ENCODE assay signal across 7 cellular contexts in the genomic region with DNA sequence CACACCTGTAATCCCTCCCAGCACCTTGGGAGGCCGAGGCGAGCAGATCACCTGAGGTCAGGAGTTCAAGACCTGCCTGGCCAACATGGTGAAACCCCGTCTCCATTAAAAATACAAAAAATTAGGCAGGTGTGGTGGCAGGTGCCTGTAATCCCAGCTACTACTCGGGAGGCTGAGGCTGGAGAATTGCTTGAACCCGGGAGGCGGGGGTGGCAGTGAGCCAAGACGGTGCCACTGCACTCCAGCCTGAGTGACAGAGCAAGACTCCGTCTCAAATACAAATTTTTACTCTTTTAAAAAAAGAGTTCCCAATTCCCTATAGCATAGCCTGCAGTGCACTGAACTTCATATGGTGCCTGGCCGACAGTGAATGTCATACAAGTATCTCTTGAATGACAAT. TPM values are rescaled to one million over a fixed set of nuclear protein-coding genes. Genes with fewer than 3 reads are reported as not detected.
DNase-seq lines count a peak whose midpoint lies in the region; ATAC-seq, FAIRE-seq and TF ChIP-seq lines count a peak whose summit lies in the region.
"Not testable (repeated sequence)": the region's sequence is repeated elsewhere in the genome, so short reads cannot be mapped to it uniquely, and the experiment has no call there.

No MANE protein-coding gene starts in this region.

- POLR2A ChIA-PET in activated naive CD8-positive, alpha-beta T cell treated with anti-CD3 and anti-CD28 coated beads, Interleukin-2, amount 10 ng/mL, durations not matched to agents 7 days and 5 days (lab: Charles Lee) = interaction anchor here (2.5 kb wide), 1 partner anchor 9 kb away, joined by 10 read pairs; no protein-coding TSS in a partner anchor
- POLR2A ChIA-PET in HepG2 (lab: Yijun Ruan, JAX) = not testable (repeated sequence)

- H3K4me2 ChIP-seq in Loucy (ENCODE audit: low read depth, low read length, poor library complexity, severe bottlenecking) = peak overlapping the region; percentile 100
- peak overlapping the region; percentile 72 for H3K4me2 ChIP-seq in HepG2 (ENCODE audit: low read depth, low read length)
- H3K4me2 ChIP-seq in osteoblast (ENCODE audit: insufficient read depth, low read length) = peak overlapping the region; percentile 97

- H3K4me1 Mint-ChIP-seq in activated naive CD8-positive, alpha-beta T cell treated with anti-CD3 and anti-CD28 coated beads, Interleukin-2, amount 10 ng/mL, durations not matched to agents 7 days and 5 days = peaks cover 27% of the 10 kb centered on the region
- H3K4me1 Mint-ChIP-seq in endodermal cell = peaks cover 12% of the 10 kb centered on the region

- TF ChIP-seq POLR2A in HepG2 (IDR thresholded peaks at IDR 0.05; ENCODE audit: insufficient read depth in 1 of 2, low read depth in 2 of 2, low read length in 2 of 2) = not testable (repeated sequence)

- not testable (repeated sequence) for TF ChIP-seq CTCF in GM06990 (IDR thresholded peaks at IDR 0.05; ENCODE audit: insufficient read depth, low read length, poor library complexity, severe bottlenecking); Loucy (conservative IDR thresholded peaks at IDR 0.05; ENCODE audit: low read length); WI38 (IDR thresholded peaks at IDR 0.05; ENCODE audit: low read depth, low read length); endodermal cell (conservative IDR thresholded peaks at IDR 0.05); HepG2 (CRISPR knock-in tag; IDR thresholded peaks at IDR 0.05); osteoblast (IDR thresholded peaks at IDR 0.05; ENCODE audit: extremely low read depth, low read depth, low read length)

- not testable (repeated sequence) for H3K36me3 ChIP-seq in GM06990 (ENCODE audit: control insufficient read depth, insufficient read depth, low read length); Loucy (ENCODE audit: insufficient read depth, low read length); endodermal cell (ENCODE audit: control insufficient read depth, insufficient read depth, low read length); HepG2 (replicated peaks in 1 of 2; ENCODE audit: control insufficient read depth in 1 of 2, insufficient read depth in 2 of 2, low read length in 2 of 2); osteoblast (ENCODE audit: insufficient read depth, low read length)

- WGBS in endodermal cell (ENCODE audit: insufficient coverage in 1 of 2, insufficient read length in 1 of 2), 2 experiments = 91 to 99% methylated on average over 7 to 9 of the region's 9 CpGs
- WGBS in HepG2 (ENCODE audit: low lambda C conversion rate) = 63% methylated on average over 9 of the region's 9 CpGs

- H3K9me2 ChIP-seq in Loucy (replicated peaks; ENCODE audit: low read depth, low read length) = not testable (repeated sequence)

- not testable (repeated sequence) for H3K27ac ChIP-seq in endodermal cell (ENCODE audit: low read depth, low read length); HepG2 (ENCODE audit: extremely low read length, insufficient read depth, low read length); osteoblast (ENCODE audit: low read depth, low read length)

- in situ Hi-C loops in HepG2 (cut with HindIII; ENCODE audit: extremely low pct_ligation_motif_present, low pct_unique_long_range_greater_than_20kb) = not testable (repeated sequence)

- peaks cover 16% of the 10 kb centered on the region for H3K36me3 Mint-ChIP-seq in activated naive CD8-positive, alpha-beta T cell treated with anti-CD3 and anti-CD28 coated beads, Interleukin-2, amount 10 ng/mL, durations not matched to agents 7 days and 5 days
- H3K36me3 Mint-ChIP-seq in endodermal cell (ENCODE audit: low read depth) = not testable (repeated sequence)

- not testable (repeated sequence) for TF ChIP-seq RAD21 in HepG2 (CRISPR knock-in tag; IDR thresholded peaks at IDR 0.05)

- H3K4me3 ChIP-seq in GM06990 (replicated peaks; ENCODE audit: low read depth, low read length) (peak overlapping the region; percentile 77), Loucy (ENCODE audit: low read length, poor library complexity, severe bottlenecking) (peak overlapping the region; percentile 99), WI38 (ENCODE audit: low read depth, low read length) (peak overlapping the region; percentile 89), endodermal cell (ENCODE audit: low read length) (peak overlapping the region; percentile 99), HepG2 (replicated peaks in 1 of 3; ENCODE audit: insufficient read depth in 1 of 3, low read depth in 2 of 3, low read length in 3 of 3) (peak overlapping the region; percentile 79 to 98 (median 96)), osteoblast (ENCODE audit: insufficient read depth, low read length) (peak overlapping the region; percentile 29)

- ATAC-seq in activated naive CD8-positive, alpha-beta T cell treated with anti-CD3 and anti-CD28 coated beads, Interleukin-2, amount 10 ng/mL, durations not matched to agents 7 days and 5 days (ENCODE audit: low read depth); HepG2: not testable (repeated sequence)

- H3K4me3 Mint-ChIP-seq in activated naive CD8-positive, alpha-beta T cell treated with anti-CD3 and anti-CD28 coated beads, Interleukin-2, amount 10 ng/mL, durations not matched to agents 7 days and 5 days = peak overlapping the region; percentile 100
- H3K4me3 Mint-ChIP-seq in endodermal cell = peak overlapping the region; percentile 93

- peaks cover 77% of the 10 kb centered on the region for H3K79me2 ChIP-seq in Loucy (ENCODE audit: insufficient read depth, low read length)
- peaks cover 66% of the 10 kb centered on the region for H3K79me2 ChIP-seq in HepG2 (ENCODE audit: insufficient read depth, low read length)
- H3K79me2 ChIP-seq in osteoblast (ENCODE audit: insufficient read depth, low read length) = peaks cover 76% of the 10 kb centered on the region

- not testable (repeated sequence) for DNase-seq in GM06990 (ENCODE audit: extremely low read depth, insufficient read length); activated naive CD8-positive, alpha-beta T cell treated with anti-CD3 and anti-CD28 coated beads, Interleukin-2, amount 10 ng/mL, durations not matched to agents 7 days and 5 days; endodermal cell; HepG2 (ENCODE audit: low spot score); osteoblast (ENCODE audit: insufficient read length, low spot score, missing footprints)

- peaks cover 67% of the 10 kb centered on the region for H4K20me1 ChIP-seq in Loucy (ENCODE audit: insufficient read depth, low read length, poor library complexity, severe bottlenecking)
- not testable (repeated sequence) for H4K20me1 ChIP-seq in HepG2 (ENCODE audit: insufficient read depth, low read length)
- H4K20me1 ChIP-seq in osteoblast (ENCODE audit: insufficient read depth, low read length) = peaks cover 54% of the 10 kb centered on the region

- not testable (repeated sequence) for TF ChIP-seq EP300 in HepG2 (IDR thresholded peaks at IDR 0.05; ENCODE audit: low read depth in 2 of 2, low read length in 2 of 2); HepG2 (CRISPR knock-in tag; IDR thresholded peaks at IDR 0.05; ENCODE audit: borderline replicate concordance)

- not testable (repeated sequence) for H3K27ac Mint-ChIP-seq in activated naive CD8-positive, alpha-beta T cell treated with anti-CD3 and anti-CD28 coated beads, Interleukin-2, amount 10 ng/mL, durations not matched to agents 7 days and 5 days; endodermal cell

- not testable (repeated sequence) for FAIRE-seq in HepG2 (lab: Jason Lieb, UNC)

- CTCF ChIA-PET in HepG2 (lab: Yijun Ruan, JAX; ENCODE audit: low intra/inter-chr PET ratio, low total read pairs) = not testable (repeated sequence)

- not testable (repeated sequence) for H3K9me3 Mint-ChIP-seq in activated naive CD8-positive, alpha-beta T cell treated with anti-CD3 and anti-CD28 coated beads, Interleukin-2, amount 10 ng/mL, durations not matched to agents 7 days and 5 days; endodermal cell

- not testable (repeated sequence) for H3K9me3 ChIP-seq in Loucy (ENCODE audit: insufficient read depth, low read depth, low read length); endodermal cell (ENCODE audit: control insufficient read depth, low read length); HepG2 (ENCODE audit: low read length); osteoblast (ENCODE audit: low read depth, low read length)

- H3K4me1 ChIP-seq in Loucy (ENCODE audit: insufficient read depth, low read length, poor library complexity, severe bottlenecking) = peaks cover 53% of the 10 kb centered on the region
- not testable (repeated sequence) for H3K4me1 ChIP-seq in endodermal cell (ENCODE audit: control insufficient read depth, insufficient read depth, low read length)
- H3K4me1 ChIP-seq in HepG2 (ENCODE audit: insufficient read depth, low read length) = peaks cover 34% of the 10 kb centered on the region
- peaks cover 22% of the 10 kb centered on the region for H3K4me1 ChIP-seq in osteoblast (ENCODE audit: insufficient read depth, low read length)

- intact Hi-C loops in HepG2 (cut with micrococcal nuclease; ENCODE audit: unreplicated experiment) = loop anchor here (5.0 kb wide), 1 partner anchor 67 kb away; no protein-coding TSS in a partner anchor

- not testable (repeated sequence) for H3K27me3 Mint-ChIP-seq in activated naive CD8-positive, alpha-beta T cell treated with anti-CD3 and anti-CD28 coated beads, Interleukin-2, amount 10 ng/mL, durations not matched to agents 7 days and 5 days; endodermal cell (ENCODE audit: insufficient read depth)

- not testable (repeated sequence) for H2AFZ ChIP-seq in Loucy (ENCODE audit: low read length); HepG2 (ENCODE audit: low read length); osteoblast (ENCODE audit: low read length)

- H3K9ac ChIP-seq in Loucy (ENCODE audit: low read depth, low read length, poor library complexity, severe bottlenecking) (peak overlapping the region; percentile 84), HepG2 (ENCODE audit: insufficient read depth, low read depth, low read length) (peak overlapping the region; percentile 92)
- H3K9ac ChIP-seq in endodermal cell (ENCODE audit: extremely low read depth, low read length, poor library complexity, severe bottlenecking) = not testable (repeated sequence)

- not testable (repeated sequence) for H3F3A ChIP-seq in Loucy (ENCODE audit: low read depth)

- H3K27me3 ChIP-seq in GM06990 (replicated peaks; ENCODE audit: control insufficient read depth, insufficient read depth, low read length); Loucy (ENCODE audit: insufficient read depth, low read length, poor library complexity, severe bottlenecking); endodermal cell (ENCODE audit: control insufficient read depth, insufficient read depth, low read length, poor library complexity, severe bottlenecking); HepG2 (ENCODE audit: control insufficient read depth in 1 of 2, insufficient read depth in 2 of 2, low read length in 2 of 2); osteoblast (ENCODE audit: insufficient read depth, low read length): not testable (repeated sequence)

- not testable (repeated sequence) for BruUV-seq in HepG2 (replicated peaks; lab: Mats Ljungman, UMichigan)

RNA-seq across cellular contexts. Expression of a gene that starts 2.4 kb away (rescaled TPM):
- total RNA-seq in activated naive CD8-positive, alpha-beta T cell treated with anti-CD3 and anti-CD28 coated beads, Interleukin-2, amount 10 ng/mL, durations not matched to agents 7 days and 5 days = 10 to 100 TPM; 43.2 to 46.8 TPM
- 10 to 100 TPM; 70.1 to 70.6 TPM for total RNA-seq in endodermal cell
- 49.2 TPM for polyA plus RNA-seq in endodermal cell (2013, experiment 1 of 2)
- polyA plus RNA-seq in endodermal cell (2013, experiment 2 of 2) = 48.9 TPM
- total RNA-seq in HepG2 (2016; rRNA removed; fragmentation: Illumina TruSeq; extraction: Trizol) = 51.3 and 69.9 TPM in 2 replicates
- total RNA-seq in HepG2 (2016; cell fraction: cytosol; rRNA removed; fragmentation: Illumina TruSeq; extraction: Trizol; ENCODE audit: low read depth) = 29.6 and 29.8 TPM in 2 replicates
- 50.2 and 74.8 TPM in 2 replicates for total RNA-seq in HepG2 (2016; cell fraction: insoluble cytoplasmic fraction; rRNA removed; fragmentation: Illumina TruSeq; extraction: Trizol)
- total RNA-seq in HepG2 (2016; cell fraction: membrane; rRNA removed; fragmentation: Illumina TruSeq; extraction: Trizol) = 43.1 and 50.1 TPM in 2 replicates
- 44.2 and 48.1 TPM in 2 replicates for total RNA-seq in HepG2 (2016; cell fraction: nucleus; rRNA removed; fragmentation: Illumina TruSeq; extraction: Trizol)
- 15.0 and 20.5 TPM in 2 replicates for polyA plus RNA-seq in HepG2 (2011; rRNA removed)
- 9.4 and 15.8 TPM in 2 replicates for polyA plus RNA-seq in HepG2 (2011; cell fraction: cytosol; rRNA removed)
- polyA plus RNA-seq in HepG2 (2011; cell fraction: nucleus; rRNA removed) = 9.0 and 10.7 TPM in 2 replicates
- polyA plus RNA-seq in HepG2 (2012) = 20.6 and 22.4 TPM in 2 replicates
- polyA plus RNA-seq in HepG2 (2016; cell fraction: cytosol; fragmentation: Illumina TruSeq; extraction: Trizol; ENCODE audit: low read depth) = 12.9 and 14.0 TPM in 2 replicates
- polyA plus RNA-seq in HepG2 (2016; cell fraction: insoluble cytoplasmic fraction; fragmentation: Illumina TruSeq; extraction: Trizol; ENCODE audit: low read depth) = 55.5 and 57.5 TPM in 2 replicates
- 28.6 and 30.4 TPM in 2 replicates for polyA plus RNA-seq in HepG2 (2016; cell fraction: membrane; fragmentation: Illumina TruSeq; extraction: Trizol; ENCODE audit: low read depth)
- polyA plus RNA-seq in HepG2 (2016; cell fraction: nucleus; fragmentation: Illumina TruSeq; extraction: Trizol; ENCODE audit: insufficient read depth, low read depth) = 26.9 and 28.0 TPM in 2 replicates
- 18.7 and 51.1 TPM in 2 replicates for polyA minus RNA-seq in HepG2 (2011; rRNA and poly(A)+ RNA removed; ENCODE audit: low replicate concordance)
- polyA minus RNA-seq in HepG2 (2011; cell fraction: cytosol; rRNA and poly(A)+ RNA removed) = 22.5 and 23.4 TPM in 2 replicates
- polyA minus RNA-seq in HepG2 (2011; cell fraction: nucleus; rRNA and poly(A)+ RNA removed) = 118 and 125 TPM in 2 replicates
- 64.8 and 73.1 TPM in 2 replicates for total RNA-seq in osteoblast

Comparison
In these comparisons a context has a peak if more than half of its experiments do, and no peak if none do; other contexts are left out.
1. H3K4me3 ChIP-seq: peak in every context shown above with its lines; median percentile 99 in Loucy; 99 in endodermal cell; 96 in HepG2; 89 in WI38; 77 in GM06990; 29 in osteoblast.